Comparison of ENCODE assay signal across 10 cellular contexts in genomic region chr22:50059185-50059880, GRCh38. TPM values are rescaled to one million over a fixed set of nuclear protein-coding genes. Genes with fewer than 3 reads are reported as not detected.
DNase-seq lines count a peak whose midpoint lies in the region; ATAC-seq and TF ChIP-seq lines count a peak whose summit lies in the region.
"Had no signal": no experiment of that assay in that cellular context is flagged by ENCODE, and none has a peak within 500 bp of the region (broad histone marks: within the 10 kb centered on the region; RNA-seq: fewer than 3 reads in every experiment).

No MANE protein-coding gene starts in this region.

- no peak overlapping the region for H2AFZ ChIP-seq in H9 (ENCODE audit: low read length)

- no peak overlapping the region for H4K5ac ChIP-seq in H9 (ENCODE audit: insufficient read length, low read depth, low read length)

- no peaks in the 10 kb centered on the region for H3K79me1 ChIP-seq in H9 (ENCODE audit: insufficient read depth, low read depth, low read length, poor library complexity, severe bottlenecking)

- H3K23me2 ChIP-seq in H9 (ENCODE audit: insufficient read length, low read depth, low read length, poor library complexity, severe bottlenecking): peaks cover 10% of the 10 kb centered on the region

- peaks cover 9 to 12% of the 10 kb centered on the region in 2 experiments for H3K4me1 Mint-ChIP-seq in H9

- no peaks in the 10 kb centered on the region; the same call in 1 of the 2 replicates for H3K27me3 ChIP-seq in H9 (ENCODE audit: insufficient read depth, low read length)

- no peak overlapping the region for H2BK15ac ChIP-seq in H9 (ENCODE audit: low read depth, low read length)

- no peaks in the 10 kb centered on the region for H3K36me3 Mint-ChIP-seq in H9 (ENCODE audit: insufficient read depth in 1 of 3, low read depth in 3 of 3)

- H2BK20ac ChIP-seq in H9 (ENCODE audit: low read depth, low read length, poor library complexity, severe bottlenecking): no peak overlapping the region

- no peak for ATAC-seq in HG03159 (IDR thresholded peaks at IDR 0.05; ENCODE audit: unreplicated experiment)

- no peak overlapping the region for H2BK5ac ChIP-seq in H9 (ENCODE audit: insufficient read length, low read length)

- H3K4me2 ChIP-seq in H9 (ENCODE audit: insufficient read depth, insufficient read length, low read length): peak overlapping the region; percentile 83

- peak; percentile 74 for DNase-seq in H9
- peak; percentile 15 for DNase-seq in RWPE1 (ENCODE audit: low spot score)
- DNase-seq in germinal center (ENCODE audit: low spot score): peak; percentile 72
- DNase-seq in retina: peak; percentile 57
- DNase-seq in kidney glomerular epithelial cell (lab: John Stamatoyannopoulos, UW): no peak
- no peak for DNase-seq in cerebellar nuclear complex (lab: John Stamatoyannopoulos, UW)
- DNase-seq: activated CD8-positive, alpha-beta memory T cell treated with anti-CD3 and anti-CD28 coated beads for 24 hours; NK-92 treated with Interleukin-12 subunit alpha and Interleukin-12 subunit beta, amount 100 ng/mL, for 24 hours had no signal

- TF ChIP-seq CTCF in H9 (conservative IDR thresholded peaks at IDR 0.05): peak; percentile 55
- no peak for TF ChIP-seq CTCF in RWPE1 (conservative IDR thresholded peaks at IDR 0.05; ENCODE audit: low read depth)

- H3K4me3 Mint-ChIP-seq in H9: peak overlapping the region; percentile 60 to 83

- no peak overlapping the region for H3K18ac ChIP-seq in H9 (ENCODE audit: insufficient read length, low read depth, low read length)

- no peaks in the 10 kb centered on the region for H3K9me3 ChIP-seq in H9 (ENCODE audit: control insufficient read depth, low read depth, low read length)

- no peaks in the 10 kb centered on the region for H4K20me1 ChIP-seq in H9 (ENCODE audit: control insufficient read depth, insufficient read depth, insufficient read length)

- no peak overlapping the region for H3K23ac ChIP-seq in H9 (ENCODE audit: insufficient read length, low read depth, low read length)

- no peak overlapping the region for H3T11ph ChIP-seq in H9 (ENCODE audit: low read length)

- CTCF ChIA-PET in RWPE1 (lab: Yijun Ruan, JAX): interaction anchor here (0.5 to 0.7 kb wide), 2 partner anchors 292 to 311 kb away, joined by 3 to 4 read pairs; no protein-coding TSS in a partner anchor

- H3K27me3 Mint-ChIP-seq in H9 (ENCODE audit: low read depth): peaks cover 40% of the 10 kb centered on the region

- H3K79me2 ChIP-seq in H9 (ENCODE audit: insufficient read depth, low read length): no peaks in the 10 kb centered on the region

- H3K56ac ChIP-seq in H9 (ENCODE audit: insufficient read length, low read depth, low read length): no peak overlapping the region

- no peaks in the 10 kb centered on the region; the same call in 1 of the 2 replicates for H3K4me1 ChIP-seq in H9 (ENCODE audit: insufficient read depth, low read length)

- H3K14ac ChIP-seq in H9 (ENCODE audit: insufficient read depth, low read length): no peak overlapping the region

- no peak overlapping the region for H2BK120ac ChIP-seq in H9 (ENCODE audit: low read depth, low read length, poor library complexity, severe bottlenecking)

- no peak overlapping the region for H3K27ac ChIP-seq in H9 (ENCODE audit: insufficient read length, low read depth, low read length)
- no peak overlapping the region for H3K27ac ChIP-seq in RWPE1

- no peak overlapping the region for H2BK12ac ChIP-seq in H9 (ENCODE audit: insufficient read length, low read depth, low read length)

- no peak overlapping the region for H3K4ac ChIP-seq in H9 (ENCODE audit: low read depth, low read length)

- no peak overlapping the region for H2AK5ac ChIP-seq in H9 (ENCODE audit: insufficient read length, low read length)

- H3K9ac ChIP-seq in H9 (ENCODE audit: extremely low read depth, insufficient read length, low read length): no peak overlapping the region

- H4K91ac ChIP-seq in H9 (ENCODE audit: insufficient read length, low read depth, low read length): no peak overlapping the region

- WGBS in H9 (ENCODE audit: extremely low coverage, insufficient read length, low lambda C conversion rate): no CpG with 5 or more reads among the region's 20 CpGs

- POLR2A ChIA-PET in RWPE1 (lab: Yijun Ruan, JAX; ENCODE audit: low non-redundant PET): no interaction called here

- H3K9me3 Mint-ChIP-seq in H9: no peaks in the 10 kb centered on the region

- no peak overlapping the region for H4K8ac ChIP-seq in H9 (replicated peaks; ENCODE audit: insufficient read length, low read depth, low read length)

- no peak overlapping the region for H3K27ac Mint-ChIP-seq in H9

RNA-seq across cellular contexts. Expression of gene TTLL8, which starts 1.2 kb away (rescaled TPM):
- not detected in 2 replicates for total RNA-seq in H9 (2021)
- total RNA-seq: pulmonary artery endothelial cell had no signal

RNA-seq across cellular contexts. Expression of gene MLC1, which starts 25.9 kb away (rescaled TPM):
- total RNA-seq in H9 (2021): not detected in 2 replicates
- total RNA-seq: pulmonary artery endothelial cell had no signal

RNA-seq across cellular contexts. Expression of gene MOV10L1, which starts 30.5 kb away (rescaled TPM):
- not detected in 2 replicates for total RNA-seq in H9 (2021)

RNA-seq across cellular contexts. Expression of gene IL17REL, which starts 46.8 kb away (rescaled TPM):
- 0.11 and 0.20 TPM in 2 replicates for total RNA-seq in H9 (2021)

Comparison
In these comparisons a context has a peak if more than half of its experiments do, and no peak if none do; other contexts are left out.
1. DNase-seq: peak in H9 (single experiment), RWPE1 (single experiment), germinal center (single experiment) and retina (single experiment); none in kidney glomerular epithelial cell (single experiment) and cerebellar nuclear complex (0 of 2).